ENCODE assay signal across 1 cellular context in genomic region chr10:87863951-87864496, GRCh38.
A peak's percentile ranks its signal among the peaks of the same experiment; 100 is the strongest.
TF ChIP-seq lines count a peak whose summit lies in the region.

No MANE protein-coding gene starts in this region.

TF ChIP-seq in HepG2, 621 proteins besides CTCF, POLR2A, EP300 and RAD21:
- 0 out of 4 replicates have a peak, but pooled peaks of 1 of the 2 experiments have one; percentile 17 for TF ChIP-seq KLF16 (CRISPR knock-in tag; IDR thresholded peaks at IDR 0.05)
- peak; percentile 23; the same call in 1 of the 2 replicates for TF ChIP-seq PHF8 (CRISPR knock-in tag; IDR thresholded peaks at IDR 0.05)
- TF ChIP-seq, protein P1, sequence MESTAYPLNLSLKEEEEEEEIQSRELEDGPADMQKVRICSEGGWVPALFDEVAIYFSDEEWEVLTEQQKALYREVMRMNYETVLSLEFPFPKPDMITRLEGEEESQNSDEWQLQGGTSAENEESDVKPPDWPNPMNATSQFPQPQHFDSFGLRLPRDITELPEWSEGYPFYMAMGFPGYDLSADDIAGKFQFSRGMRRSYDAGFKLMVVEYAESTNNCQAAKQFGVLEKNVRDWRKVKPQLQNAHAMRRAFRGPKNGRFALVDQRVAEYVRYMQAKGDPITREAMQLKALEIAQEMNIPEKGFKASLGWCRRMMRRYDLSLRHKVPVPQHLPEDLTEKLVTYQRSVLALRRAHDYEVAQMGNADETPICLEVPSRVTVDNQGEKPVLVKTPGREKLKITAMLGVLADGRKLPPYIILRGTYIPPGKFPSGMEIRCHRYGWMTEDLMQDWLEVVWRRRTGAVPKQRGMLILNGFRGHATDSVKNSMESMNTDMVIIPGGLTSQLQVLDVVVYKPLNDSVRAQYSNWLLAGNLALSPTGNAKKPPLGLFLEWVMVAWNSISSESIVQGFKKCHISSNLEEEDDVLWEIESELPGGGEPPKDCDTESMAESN (CRISPR knock-in tag; conservative IDR thresholded peaks at IDR 0.05) = 0 out of 2 replicates have a peak, but pooled peaks have one; percentile 26
- 0 out of 2 replicates have a peak, but pooled peaks have one; percentile 39 for TF ChIP-seq KMT2B (CRISPR knock-in tag; IDR thresholded peaks at IDR 0.05)
- TF ChIP-seq ZNF205 (CRISPR knock-in tag; IDR thresholded peaks at IDR 0.05) = 0 out of 2 replicates have a peak, but pooled peaks have one; percentile 39
